In genomic region chr4:882646-883045, GRCh38 we compare ENCODE assay signal across 1 cellular context.
TF ChIP-seq lines count a peak whose summit lies in the region.

No MANE protein-coding gene starts in this region.

TF ChIP-seq in GM12878, 131 proteins besides CTCF, POLR2A, EP300 and RAD21:
- TF ChIP-seq, protein P1, sequence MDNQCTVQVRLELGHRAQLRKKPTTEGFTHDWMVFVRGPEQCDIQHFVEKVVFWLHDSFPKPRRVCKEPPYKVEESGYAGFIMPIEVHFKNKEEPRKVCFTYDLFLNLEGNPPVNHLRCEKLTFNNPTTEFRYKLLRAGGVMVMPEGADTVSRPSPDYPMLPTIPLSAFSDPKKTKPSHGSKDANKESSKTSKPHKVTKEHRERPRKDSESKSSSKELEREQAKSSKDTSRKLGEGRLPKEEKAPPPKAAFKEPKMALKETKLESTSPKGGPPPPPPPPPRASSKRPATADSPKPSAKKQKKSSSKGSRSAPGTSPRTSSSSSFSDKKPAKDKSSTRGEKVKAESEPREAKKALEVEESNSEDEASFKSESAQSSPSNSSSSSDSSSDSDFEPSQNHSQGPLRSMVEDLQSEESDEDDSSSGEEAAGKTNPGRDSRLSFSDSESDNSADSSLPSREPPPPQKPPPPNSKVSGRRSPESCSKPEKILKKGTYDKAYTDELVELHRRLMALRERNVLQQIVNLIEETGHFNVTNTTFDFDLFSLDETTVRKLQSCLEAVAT (IDR thresholded peaks at IDR 0.05), result no peak
- no peak for TF ChIP-seq POU2F2 (IDR thresholded peaks at IDR 0.05; ENCODE audit: borderline replicate concordance, low read depth, low read length)
- no peak for TF ChIP-seq ZNF24 (IDR thresholded peaks at IDR 0.05)
- TF ChIP-seq, protein P2, sequence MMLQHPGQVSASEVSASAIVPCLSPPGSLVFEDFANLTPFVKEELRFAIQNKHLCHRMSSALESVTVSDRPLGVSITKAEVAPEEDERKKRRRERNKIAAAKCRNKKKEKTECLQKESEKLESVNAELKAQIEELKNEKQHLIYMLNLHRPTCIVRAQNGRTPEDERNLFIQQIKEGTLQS (IDR thresholded peaks at IDR 0.05; ENCODE audit: borderline replicate concordance, extremely low read depth, low read depth, low read length), result no peak
- TF ChIP-seq POLR2AphosphoS5 (IDR thresholded peaks at IDR 0.05; ENCODE audit: low read length), result no peak
- no peak for TF ChIP-seq NFIC (IDR thresholded peaks at IDR 0.05; ENCODE audit: low read depth, low read length)
- TF ChIP-seq PML (IDR thresholded peaks at IDR 0.05; ENCODE audit: low read length), result no peak
- no peak for TF ChIP-seq TBL1XR1 (IDR thresholded peaks at IDR 0.05; ENCODE audit: low read depth, low read length)
- TF ChIP-seq ASH2L (IDR thresholded peaks at IDR 0.05; ENCODE audit: borderline replicate concordance, low read depth), result no peak
- TF ChIP-seq GABPA (IDR thresholded peaks at IDR 0.05; ENCODE audit: low read depth), result no peak
- TF ChIP-seq EZH2 (IDR thresholded peaks at IDR 0.05; ENCODE audit: borderline replicate concordance, control insufficient read depth, low read depth, low read length), result no peak
- TF ChIP-seq SREBF1 (IDR thresholded peaks at IDR 0.05; ENCODE audit: low read length), result no peak
- TF ChIP-seq RBBP5 (conservative IDR thresholded peaks at IDR 0.05), result no peak
- TF ChIP-seq TCF3 (IDR thresholded peaks at IDR 0.05; ENCODE audit: borderline replicate concordance, insufficient read depth, low read depth, low read length), result no peak
- TF ChIP-seq ZBTB11 (CRISPR knock-in tag; IDR thresholded peaks at IDR 0.05), result no peak
- TF ChIP-seq EED (IDR thresholded peaks at IDR 0.05; ENCODE audit: low read depth), result no peak
- TF ChIP-seq KAT2A (conservative IDR thresholded peaks at IDR 0.05; ENCODE audit: control insufficient read depth, low read depth, low read length), result no peak
- TF ChIP-seq, protein P3, sequence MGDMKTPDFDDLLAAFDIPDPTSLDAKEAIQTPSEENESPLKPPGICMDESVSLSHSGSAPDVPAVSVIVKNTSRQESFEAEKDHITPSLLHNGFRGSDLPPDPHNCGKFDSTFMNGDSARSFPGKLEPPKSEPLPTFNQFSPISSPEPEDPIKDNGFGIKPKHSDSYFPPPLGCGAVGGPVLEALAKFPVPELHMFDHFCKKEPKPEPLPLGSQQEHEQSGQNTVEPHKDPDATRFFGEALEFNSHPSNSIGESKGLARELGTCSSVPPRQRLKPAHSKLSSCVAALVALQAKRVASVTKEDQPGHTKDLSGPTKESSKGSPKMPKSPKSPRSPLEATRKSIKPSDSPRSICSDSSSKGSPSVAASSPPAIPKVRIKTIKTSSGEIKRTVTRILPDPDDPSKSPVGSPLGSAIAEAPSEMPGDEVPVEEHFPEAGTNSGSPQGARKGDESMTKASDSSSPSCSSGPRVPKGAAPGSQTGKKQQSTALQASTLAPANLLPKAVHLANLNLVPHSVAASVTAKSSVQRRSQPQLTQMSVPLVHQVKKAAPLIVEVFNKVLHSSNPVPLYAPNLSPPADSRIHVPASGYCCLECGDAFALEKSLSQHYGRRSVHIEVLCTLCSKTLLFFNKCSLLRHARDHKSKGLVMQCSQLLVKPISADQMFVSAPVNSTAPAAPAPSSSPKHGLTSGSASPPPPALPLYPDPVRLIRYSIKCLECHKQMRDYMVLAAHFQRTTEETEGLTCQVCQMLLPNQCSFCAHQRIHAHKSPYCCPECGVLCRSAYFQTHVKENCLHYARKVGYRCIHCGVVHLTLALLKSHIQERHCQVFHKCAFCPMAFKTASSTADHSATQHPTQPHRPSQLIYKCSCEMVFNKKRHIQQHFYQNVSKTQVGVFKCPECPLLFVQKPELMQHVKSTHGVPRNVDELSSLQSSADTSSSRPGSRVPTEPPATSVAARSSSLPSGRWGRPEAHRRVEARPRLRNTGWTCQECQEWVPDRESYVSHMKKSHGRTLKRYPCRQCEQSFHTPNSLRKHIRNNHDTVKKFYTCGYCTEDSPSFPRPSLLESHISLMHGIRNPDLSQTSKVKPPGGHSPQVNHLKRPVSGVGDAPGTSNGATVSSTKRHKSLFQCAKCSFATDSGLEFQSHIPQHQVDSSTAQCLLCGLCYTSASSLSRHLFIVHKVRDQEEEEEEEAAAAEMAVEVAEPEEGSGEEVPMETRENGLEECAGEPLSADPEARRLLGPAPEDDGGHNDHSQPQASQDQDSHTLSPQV (IDR thresholded peaks at IDR 0.05), result no peak
